1 cellular context compared by ENCODE assay signal in genomic region chr9:91182831-91183230, GRCh38.
TF ChIP-seq lines count a peak whose summit lies in the region.

No MANE protein-coding gene starts in this region.

TF ChIP-seq in IMR-90, 13 proteins besides CTCF, POLR2A, EP300 and RAD21 (continued from another document):
- TF ChIP-seq SMC3 (IDR thresholded peaks at IDR 0.05; ENCODE audit: low read depth, low read length), result no peak
- TF ChIP-seq RFX5 (IDR thresholded peaks at IDR 0.05; ENCODE audit: low read depth, low read length), result no peak
